In the genomic region with DNA sequence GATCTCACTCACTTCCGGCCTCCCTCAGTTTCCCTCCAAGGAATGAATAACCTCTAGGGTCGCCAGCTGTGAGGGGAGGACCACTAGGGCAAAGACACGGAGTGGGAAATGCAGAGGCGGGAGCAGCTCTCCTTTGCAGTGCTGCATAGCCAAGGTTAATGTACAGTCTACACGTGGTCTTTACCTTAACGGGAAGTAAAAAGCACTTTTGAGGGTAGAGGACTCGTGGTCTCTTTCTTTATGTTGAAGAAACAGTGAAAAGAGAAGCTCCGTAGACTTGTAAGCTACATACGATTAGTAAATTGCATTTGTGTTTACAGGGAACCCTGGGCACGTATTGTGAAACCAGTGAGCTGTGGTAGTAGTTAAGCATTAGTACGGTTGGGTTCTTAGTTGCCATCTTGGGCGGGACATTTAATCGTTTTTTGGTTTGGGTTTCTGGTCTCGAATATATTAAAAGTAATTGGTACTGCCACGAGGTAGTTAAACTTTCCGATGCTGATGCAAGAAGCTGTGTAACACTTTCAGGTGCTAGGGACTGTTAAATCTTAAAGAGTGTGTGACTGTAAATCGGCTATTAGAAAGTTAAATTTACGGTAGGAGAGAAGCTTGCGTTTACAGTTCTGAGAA, we compare ENCODE assay signal across 8 cellular contexts. TPM values are rescaled to one million over a fixed set of nuclear protein-coding genes. Genes with fewer than 3 reads are reported as not detected.
DNase-seq lines count a peak whose midpoint lies in the region; ATAC-seq and TF ChIP-seq lines count a peak whose summit lies in the region.

No MANE protein-coding gene starts in this region.

- H3K14ac ChIP-seq in trophoblast cell (ENCODE audit: low read length), result peak overlapping the region; percentile 66

- no peak overlapping the region for H2BK120ac ChIP-seq in trophoblast cell (ENCODE audit: insufficient read depth, low read length, poor library complexity)

- H3K4me2 ChIP-seq in KMS-11 (peak overlapping the region; percentile 88), fibroblast of lung (ENCODE audit: extremely low read depth, insufficient read depth, low read length) (peak overlapping the region; percentile 55), trophoblast cell (ENCODE audit: low read length) (peak overlapping the region; percentile 96)

- H3K18ac ChIP-seq in trophoblast cell (ENCODE audit: low read length), result no peak overlapping the region

- H2BK12ac ChIP-seq in trophoblast cell (ENCODE audit: low read length), result no peak overlapping the region

- DNase-seq in NCI-H2081 (lab: John Stamatoyannopoulos, UW) (peak; percentile 21 to 68), NCI-H2081 treated with DMSO at 0.1 percent for 48 hours (lab: John Stamatoyannopoulos, UW) (no peak), WTC11 (ENCODE audit: low spot score) (no peak), fibroblast of lung (ENCODE audit: low read depth in 2 of 2) (peak; percentile 20 to 47), trophoblast cell (peak in 1 of 2 donors; percentile 29), DMS153 treated with DMSO at 0.1 percent for 48 hours (lab: John Stamatoyannopoulos, UW; ENCODE audit: unreplicated experiment) (no peak)

- H2AFZ ChIP-seq in KMS-11 (ENCODE audit: low read depth) (peak overlapping the region; percentile 81), fibroblast of lung (ENCODE audit: low read length) (no peak overlapping the region), trophoblast cell (ENCODE audit: insufficient read depth, low read length, poor library complexity) (peak overlapping the region; percentile 53)

- H3K4me1 Mint-ChIP-seq in WTC11, result peaks cover 32% of the 10 kb centered on the region

- H3K23ac ChIP-seq in trophoblast cell (ENCODE audit: low read length), result no peak overlapping the region

- no peaks in the 10 kb centered on the region for H3K9me3 ChIP-seq in fibroblast of lung (ENCODE audit: control insufficient read depth, insufficient read depth, low read depth, low read length)
- H3K9me3 ChIP-seq in trophoblast cell (ENCODE audit: insufficient read depth, low read depth, low read length), result no peaks in the 10 kb centered on the region

- H3K36me3 ChIP-seq in KMS-11 (ENCODE audit: insufficient read depth) (no peaks in the 10 kb centered on the region), fibroblast of lung (ENCODE audit: control insufficient read depth, insufficient read depth, low read length) (no peaks in the 10 kb centered on the region), trophoblast cell (ENCODE audit: control insufficient read depth in 1 of 2, insufficient read depth in 2 of 2, low read length in 2 of 2) (no peaks in the 10 kb centered on the region)

- peak overlapping the region; percentile 68 for H4K12ac ChIP-seq in trophoblast cell (ENCODE audit: low read depth, low read length)

- H3K9ac ChIP-seq in KMS-11 (peak overlapping the region; percentile 97), fibroblast of lung (ENCODE audit: insufficient read depth, low read length) (peak overlapping the region; percentile 94), trophoblast cell (ENCODE audit: low read length) (peak overlapping the region; percentile 95)

- no peak overlapping the region for H2AK5ac ChIP-seq in trophoblast cell (ENCODE audit: low read length)

- no CpG with 5 or more reads among the region's 19 CpGs for WGBS in trophoblast cell (ENCODE audit: extremely low coverage, insufficient coverage, insufficient read length)

- H3K9me3 Mint-ChIP-seq in WTC11, result no peaks in the 10 kb centered on the region

- no peaks in the 10 kb centered on the region for H3K36me3 Mint-ChIP-seq in WTC11

- H3K27me3 ChIP-seq in KMS-11 (ENCODE audit: insufficient read depth, low read depth) (no peaks in the 10 kb centered on the region), fibroblast of lung (ENCODE audit: control insufficient read depth, insufficient read depth, low read length) (no peaks in the 10 kb centered on the region), trophoblast cell (ENCODE audit: insufficient read depth, low read length) (no peaks in the 10 kb centered on the region)

- TF ChIP-seq CTCF in KMS-11 (conservative IDR thresholded peaks at IDR 0.05; ENCODE audit: low read depth, low read length) (no peak), WTC11 (IDR thresholded peaks at IDR 0.05) (no peak), fibroblast of lung (conservative IDR thresholded peaks at IDR 0.05 in 1 of 2, IDR thresholded peaks at IDR 0.05 in 1 of 2; ENCODE audit: low read depth in 1 of 2, low read length in 2 of 2) (no peak)

- H3K27ac ChIP-seq in KMS-11, result peak overlapping the region; percentile 89
- peak overlapping the region; percentile 95 for H3K27ac ChIP-seq in fibroblast of lung (ENCODE audit: insufficient read depth, low read length)
- no peak overlapping the region for H3K27ac ChIP-seq in trophoblast cell (ENCODE audit: low read depth, low read length)

- CTCF ChIA-PET in WTC11 (lab: Charles Lee), result interaction anchor here (0.5 to 3.1 kb wide), 6 partner anchors 14 to 649 kb away, joined by 3 to 12 read pairs (median 4); no protein-coding TSS in a partner anchor

- H2BK5ac ChIP-seq in trophoblast cell (ENCODE audit: low read depth, low read length, poor library complexity), result peak overlapping the region; percentile 19

- H4K20me1 ChIP-seq in KMS-11 (ENCODE audit: insufficient read depth), result peaks cover 27% of the 10 kb centered on the region
- H4K20me1 ChIP-seq in fibroblast of lung (ENCODE audit: control insufficient read depth, extremely low read depth, insufficient read depth, low read length), result no peaks in the 10 kb centered on the region

- H3K27ac Mint-ChIP-seq in WTC11, result peak overlapping the region; percentile 98

- peak overlapping the region; percentile 58 for H4K91ac ChIP-seq in trophoblast cell (ENCODE audit: low read depth, low read length)

- H3K79me2 ChIP-seq in KMS-11 (ENCODE audit: insufficient read depth, low read depth), result peaks cover 58% of the 10 kb centered on the region
- peaks cover 57% of the 10 kb centered on the region for H3K79me2 ChIP-seq in fibroblast of lung (ENCODE audit: control insufficient read depth, insufficient read depth, low read length)
- peaks cover 9% of the 10 kb centered on the region for H3K79me2 ChIP-seq in trophoblast cell (ENCODE audit: control insufficient read depth, insufficient read depth, low read length, poor library complexity)

- peak overlapping the region; percentile 60 for H3K4ac ChIP-seq in trophoblast cell (ENCODE audit: low read depth, low read length)

- peak; percentile 20 for ATAC-seq in GM21786 (IDR thresholded peaks at IDR 0.05; ENCODE audit: unreplicated experiment)
- peak; percentile 12 for ATAC-seq in WTC11

- peak overlapping the region; percentile 96 for H4K8ac ChIP-seq in trophoblast cell (ENCODE audit: low read depth, low read length)

- peaks cover 8% of the 10 kb centered on the region for H3K79me1 ChIP-seq in trophoblast cell (ENCODE audit: low read length)

- H3K4me3 Mint-ChIP-seq in WTC11, result peak overlapping the region; percentile 96

- POLR2A ChIA-PET in WTC11 (lab: Charles Lee), result interaction anchor here (0.7 to 2.9 kb wide), 8 partner anchors 19 to 970 kb away, joined by 3 to 9 read pairs (median 4); a partner anchor contains a TSS

- H3K4me1 ChIP-seq in KMS-11 (ENCODE audit: low read depth, poor library complexity, severe bottlenecking) (peaks cover 45% of the 10 kb centered on the region), fibroblast of lung (ENCODE audit: control insufficient read depth, extremely low read depth, insufficient read depth, low read length) (peaks cover 4% of the 10 kb centered on the region), trophoblast cell (ENCODE audit: control insufficient read depth in 1 of 2, insufficient read depth in 2 of 2, low read length in 2 of 2) (peaks cover 0 to 4% of the 10 kb centered on the region in 2 experiments)

- H3K27me3 Mint-ChIP-seq in WTC11 (ENCODE audit: low read depth), result no peaks in the 10 kb centered on the region

- H3K4me3 ChIP-seq in KMS-11 (IDR thresholded peaks at IDR 0.05; ENCODE audit: insufficient read depth, low read depth, low read length) (peak overlapping the region; percentile 91), fibroblast of lung (replicated peaks in 1 of 4; ENCODE audit: control extremely low read depth in 1 of 4, insufficient read depth in 1 of 4, low read depth in 3 of 4, low read length in 4 of 4) (peak overlapping the region; percentile 83 to 97 (median 90)), trophoblast cell (ENCODE audit: low read depth, low read length) (peak overlapping the region; percentile 98)

TF ChIP-seq in WTC11, 78 proteins besides CTCF, POLR2A, EP300 and RAD21:
- TF ChIP-seq, protein P1, sequence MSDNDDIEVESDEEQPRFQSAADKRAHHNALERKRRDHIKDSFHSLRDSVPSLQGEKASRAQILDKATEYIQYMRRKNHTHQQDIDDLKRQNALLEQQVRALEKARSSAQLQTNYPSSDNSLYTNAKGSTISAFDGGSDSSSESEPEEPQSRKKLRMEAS (CRISPR knock-in tag; IDR thresholded peaks at IDR 0.05), result peak; percentile 22; the same call in 1 of the 2 replicates
- TF ChIP-seq, protein P2, sequence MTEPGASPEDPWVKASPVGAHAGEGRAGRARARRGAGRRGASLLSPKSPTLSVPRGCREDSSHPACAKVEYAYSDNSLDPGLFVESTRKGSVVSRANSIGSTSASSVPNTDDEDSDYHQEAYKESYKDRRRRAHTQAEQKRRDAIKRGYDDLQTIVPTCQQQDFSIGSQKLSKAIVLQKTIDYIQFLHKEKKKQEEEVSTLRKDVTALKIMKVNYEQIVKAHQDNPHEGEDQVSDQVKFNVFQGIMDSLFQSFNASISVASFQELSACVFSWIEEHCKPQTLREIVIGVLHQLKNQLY (CRISPR knock-in tag; IDR thresholded peaks at IDR 0.05), result no peak

RNA-seq across cellular contexts. Expression of a gene that starts 0.8 kb away (rescaled TPM):
- total RNA-seq in WTC11 (2021), result 111 to 133 TPM (median 117 TPM) in 3 replicates
- total RNA-seq in fibroblast of lung, result 35.4 and 39.1 TPM in 2 replicates
- 44.8 and 45.5 TPM in 2 replicates for polyA plus RNA-seq in fibroblast of lung
- 48.6 and 51.3 TPM in 2 replicates for polyA plus RNA-seq in fibroblast of lung (2012)
- polyA minus RNA-seq in fibroblast of lung (ENCODE audit: low replicate concordance), result 7.3 and 11.6 TPM in 2 replicates
- polyA plus RNA-seq in trophoblast cell (2013), result 67.2 and 70.3 TPM in 2 replicates

RNA-seq across cellular contexts. Expression of a gene that starts 38.7 kb away (rescaled TPM):
- total RNA-seq in WTC11 (2021) (2.0 to 2.5 TPM (median 2.4 TPM) in 3 replicates), fibroblast of lung (not detected in 2 replicates)
- polyA plus RNA-seq in fibroblast of lung, result 0.02 TPM in 1 of 2 replicates, not detected in the other
- polyA plus RNA-seq in fibroblast of lung (2012), result 0.07 TPM in 1 of 2 replicates, not detected in the other
- polyA minus RNA-seq in fibroblast of lung (ENCODE audit: low replicate concordance), result 0.11 TPM in 1 of 2 replicates, not detected in the other
- 0.40 and 0.44 TPM in 2 replicates for polyA plus RNA-seq in trophoblast cell (2013)

Comparison
In these comparisons a context has a peak if more than half of its experiments do, and no peak if none do; other contexts are left out.
1. DNase-seq: peak in NCI-H2081 (2 of 2) and fibroblast of lung (2 of 2); none in NCI-H2081 treated with DMSO at 0.1 percent for 48 hours (single experiment), WTC11 (single experiment) and DMS153 treated with DMSO at 0.1 percent for 48 hours (single experiment).
2. Peak in every context shown above with its lines, with median percentiles within 50 percentile points of each other: H3K4me2 ChIP-seq, H3K4me3 ChIP-seq and H3K9ac ChIP-seq.